ENCODE assay signal across 14 cellular contexts in the genomic region with DNA sequence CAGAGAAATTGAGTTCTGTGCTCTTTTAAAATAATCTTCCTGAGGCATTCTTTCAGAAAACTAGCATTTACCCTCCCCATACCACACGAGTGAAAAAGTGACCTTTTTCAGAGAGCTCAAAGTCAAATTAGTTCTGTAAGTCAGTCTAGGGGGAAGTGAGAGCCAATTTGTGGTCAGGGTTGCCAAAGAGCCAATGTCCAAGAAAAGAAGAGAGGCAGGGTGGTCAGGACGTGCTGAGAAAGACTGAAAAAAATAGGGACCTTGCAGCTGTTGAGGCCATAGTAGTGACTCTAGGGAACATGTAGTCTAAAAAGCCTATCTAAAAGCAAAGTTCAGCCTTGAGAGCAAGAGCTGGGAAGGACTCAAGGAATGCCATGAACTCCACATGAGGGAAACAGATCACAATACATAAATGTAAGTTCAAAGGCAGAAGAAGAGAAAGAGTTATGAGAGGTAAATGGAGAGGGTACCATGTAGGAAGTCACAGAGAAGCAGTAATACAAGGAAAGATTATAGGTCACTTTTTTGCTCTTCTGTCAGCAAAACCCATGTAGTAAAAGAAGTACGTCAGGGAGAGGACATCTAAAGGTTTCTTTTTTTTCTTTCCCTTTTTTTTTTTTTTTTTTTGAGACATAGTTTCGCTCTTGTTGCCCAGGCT.
DNase-seq lines count a peak whose midpoint lies in the region; ATAC-seq and TF ChIP-seq lines count a peak whose summit lies in the region.
"Had no signal": no experiment of that assay in that cellular context is flagged by ENCODE, and none has a peak within 500 bp of the region (broad histone marks: within the 10 kb centered on the region; RNA-seq: fewer than 3 reads in every experiment).

No MANE protein-coding gene starts in this region.

- H3K4me1 ChIP-seq in mesenchymal stem cell (ENCODE audit: control insufficient read depth, insufficient read depth, low read depth, low read length) (no peaks in the 10 kb centered on the region), adrenal gland (replicated peaks in 1 of 2) (no peaks in the 10 kb centered on the region), left ventricle myocardium inferior (no peaks in the 10 kb centered on the region)

- H3K4me3 ChIP-seq in mesenchymal stem cell (ENCODE audit: insufficient read depth in 1 of 2, low read depth in 1 of 2, low read length in 2 of 2) (no peak overlapping the region), adrenal gland (no peak overlapping the region), left ventricle myocardium inferior (no peak overlapping the region)

- no peak overlapping the region for H4K91ac ChIP-seq in mesenchymal stem cell (ENCODE audit: low read length)

- 66% methylated on average over 4 of the region's 4 CpGs for WGBS in mesenchymal stem cell
- 71 to 83% (median 77%) methylated on average over 4 of the region's 4 CpGs for WGBS in adrenal gland, 4 donors

- intact Hi-C loops in adrenal gland (cut with DNase I), result no loop called here
- intact Hi-C loops in left ventricle myocardium inferior (cut with micrococcal nuclease), result no loop called here

- peaks cover 5% of the 10 kb centered on the region for H3K9me3 ChIP-seq in mesenchymal stem cell (ENCODE audit: control insufficient read depth, low read length)
- H3K9me3 ChIP-seq in adrenal gland (replicated peaks in 1 of 3), result no peaks in the 10 kb centered on the region
- no peaks in the 10 kb centered on the region for H3K9me3 ChIP-seq in left ventricle myocardium inferior (replicated peaks)

- H3K27ac ChIP-seq in mesenchymal stem cell (ENCODE audit: low read length, poor library complexity, severe bottlenecking), result no peak overlapping the region
- no peak overlapping the region for H3K27ac ChIP-seq in adrenal gland
- H3K27ac ChIP-seq in left ventricle myocardium inferior (replicated peaks), result no peak overlapping the region
- H3K27ac ChIP-seq: 22Rv1 had no signal

- H2AFZ ChIP-seq in mesenchymal stem cell (ENCODE audit: low read depth, low read length), result no peak overlapping the region

- H3K9ac ChIP-seq in mesenchymal stem cell (ENCODE audit: low read length), result no peak overlapping the region

- no peak overlapping the region for H2BK120ac ChIP-seq in mesenchymal stem cell (ENCODE audit: low read depth, low read length)

- H3K79me1 ChIP-seq in mesenchymal stem cell (replicated peaks; ENCODE audit: low read length, poor library complexity, severe bottlenecking), result no peaks in the 10 kb centered on the region

- DNase-seq in SIG-M5 treated with dmso at 0.1 percent for 504 hours (lab: John Stamatoyannopoulos, UW; ENCODE audit: unreplicated experiment) (peak; percentile 72), SIG-M5 (lab: John Stamatoyannopoulos, UW) (no peak), mesenchymal stem cell (no peak), adrenal gland (no peak), left ventricle myocardium inferior (no peak), DMS 273 (lab: John Stamatoyannopoulos, UW; ENCODE audit: unreplicated experiment) (no peak)
- DNase-seq: activated CD4-positive, CD25-positive, alpha-beta regulatory T cell treated with anti-CD3 and anti-CD28 coated beads, Interleukin-2, amount 50 U/mL, for 72 hours; DND-41; effector memory CD8-positive, alpha-beta T cell; NCI-H1436; PC-3 had no signal

- H2BK15ac ChIP-seq in mesenchymal stem cell (ENCODE audit: low read depth, poor library complexity, severe bottlenecking), result no peak overlapping the region

- H4K8ac ChIP-seq in mesenchymal stem cell (ENCODE audit: low read length), result no peak overlapping the region

- TF ChIP-seq CTCF in adrenal gland (IDR thresholded peaks at IDR 0.05), result no peak
- TF ChIP-seq CTCF in left ventricle myocardium inferior (IDR thresholded peaks at IDR 0.05; ENCODE audit: borderline replicate concordance), result no peak

- H2BK12ac ChIP-seq in mesenchymal stem cell (ENCODE audit: low read length in 2 of 2), result no peak overlapping the region

- no peak overlapping the region for H3K14ac ChIP-seq in mesenchymal stem cell (ENCODE audit: low read length in 2 of 2)

- no peaks in the 10 kb centered on the region for H3K27me3 ChIP-seq in mesenchymal stem cell (ENCODE audit: control insufficient read depth in 1 of 2, insufficient read depth in 1 of 2, low read length in 2 of 2)
- no peaks in the 10 kb centered on the region for H3K27me3 ChIP-seq in adrenal gland
- no peaks in the 10 kb centered on the region for H3K27me3 ChIP-seq in left ventricle myocardium inferior (ENCODE audit: low read depth)

- H3K4me2 ChIP-seq in mesenchymal stem cell (ENCODE audit: low read length, poor library complexity, severe bottlenecking), result no peak overlapping the region

- no peak overlapping the region for H3K4ac ChIP-seq in mesenchymal stem cell (ENCODE audit: low read depth in 1 of 2, low read length in 2 of 2)

- peak; percentile 96 for ATAC-seq in HG02642 (IDR thresholded peaks at IDR 0.05; ENCODE audit: poor library complexity, unreplicated experiment)
- peak; percentile 93 for ATAC-seq in HG03442 (IDR thresholded peaks at IDR 0.05; ENCODE audit: unreplicated experiment)
- ATAC-seq: effector memory CD8-positive, alpha-beta T cell; PC-3 had no signal

- no peak overlapping the region for H3K18ac ChIP-seq in mesenchymal stem cell (ENCODE audit: low read depth in 1 of 2, low read length in 2 of 2)

- H3K36me3 ChIP-seq in mesenchymal stem cell (ENCODE audit: control insufficient read depth in 1 of 2, insufficient read depth in 2 of 2, low read depth in 1 of 2, low read length in 2 of 2) (no peaks in the 10 kb centered on the region), adrenal gland (replicated peaks in 1 of 2) (no peaks in the 10 kb centered on the region), left ventricle myocardium inferior (no peaks in the 10 kb centered on the region)

- no peak overlapping the region for H2AK5ac ChIP-seq in mesenchymal stem cell (ENCODE audit: low read length, severe bottlenecking)

- no peak overlapping the region for H3K23ac ChIP-seq in mesenchymal stem cell (ENCODE audit: low read length in 2 of 2)

- no peak for TF ChIP-seq POLR2A in adrenal gland (IDR thresholded peaks at IDR 0.05)

- H2BK5ac ChIP-seq in mesenchymal stem cell (ENCODE audit: low read depth, low read length, poor library complexity, severe bottlenecking), result no peak overlapping the region
